22 cellular contexts compared by ENCODE assay signal in the genomic region with DNA sequence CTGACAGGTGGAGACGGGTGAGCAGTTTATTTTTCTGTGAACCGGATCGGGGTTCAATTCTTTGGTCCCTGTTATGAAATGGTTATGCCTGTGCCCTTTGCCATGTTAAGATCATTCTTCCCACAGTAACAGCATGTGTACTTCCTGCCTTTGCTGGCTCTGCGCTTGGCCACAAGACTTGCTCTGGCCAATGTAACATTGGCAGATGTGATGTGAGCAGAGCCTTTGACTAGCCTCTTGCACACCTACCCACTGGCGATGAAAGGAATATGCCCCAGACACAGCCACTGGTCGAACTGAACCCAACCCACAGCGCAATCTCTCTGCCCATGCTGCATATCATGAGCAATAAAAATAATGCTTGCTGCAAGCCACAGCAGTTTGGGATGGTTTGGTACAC.
"Had no signal": no experiment of that assay in that cellular context is flagged by ENCODE, and none has a peak within 500 bp of the region (broad histone marks: within the 10 kb centered on the region; RNA-seq: fewer than 3 reads in every experiment).

No MANE protein-coding gene starts in this region.

- DNase-seq: activated CD4-positive, alpha-beta T cell treated with anti-CD3 and anti-CD28 coated beads, Interleukin-2, amount 50 U/mL, for 4 hours; activated CD8-positive, alpha-beta memory T cell treated with anti-CD3 and anti-CD28 coated beads for 24 hours; activated CD8-positive, alpha-beta memory T cell treated with anti-CD3 and anti-CD28 coated beads, Interleukin-2, amount 50 U/mL, for 4 hours; activated naive CD4-positive, alpha-beta T cell; activated T-cell treated with anti-CD3 and anti-CD28 coated beads, Interleukin-2, amount 50 U/mL, for 4 hours; adrenal gland; effector CD4-positive, alpha-beta T cell; erythroblast; foreskin melanocyte; hippocampal formation; kidney glomerular epithelial cell; left ventricle myocardium superior; mammary epithelial cell; occipital lobe; posterior cingulate gyrus; spleen; stimulated activated CD4-positive, alpha-beta T cell treated with anti-CD3 and anti-CD28 coated beads, Interleukin-4, amount 100 ng/mL, for 1 hour; stimulated activated naive CD4-positive, alpha-beta T cell; T1000; thyroid gland had no signal

- H3K4me3 ChIP-seq: adrenal gland, spleen, thyroid gland had no signal

- H3K4me1 ChIP-seq: adrenal gland had no signal

- FAIRE-seq: endometrium had no signal

- H3K27me3 ChIP-seq: adrenal gland, spleen, thyroid gland had no signal

- H3K27ac ChIP-seq: adrenal gland, spleen had no signal

- H3K9me3 ChIP-seq: adrenal gland, spleen, thyroid gland had no signal

- ATAC-seq: activated T-cell treated with anti-CD3 and anti-CD28 coated beads, Interleukin-2, amount 50 U/mL, for 4 hours; left ventricle myocardium superior; WTC11 had no signal
